13 cellular contexts compared by ENCODE assay signal in the genomic region with DNA sequence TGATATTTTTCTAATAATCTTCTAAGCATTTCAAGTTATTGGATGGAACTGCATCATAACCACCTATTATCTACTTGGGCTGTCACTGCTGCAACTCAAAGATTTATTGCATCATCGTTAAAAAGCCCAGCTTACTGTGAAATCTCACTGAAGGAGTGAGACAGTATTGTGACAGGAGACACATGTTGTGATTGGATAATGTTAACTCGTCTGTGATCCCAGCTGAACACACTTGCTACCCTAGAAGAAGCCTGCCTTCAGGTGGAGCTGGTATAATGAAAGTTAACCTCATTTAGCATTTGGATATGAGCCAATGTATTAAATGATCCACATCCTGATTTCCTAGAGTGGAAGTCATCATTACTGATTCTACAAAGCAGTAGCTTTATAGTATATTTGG.
DNase-seq lines count a peak whose midpoint lies in the region; ATAC-seq, FAIRE-seq and TF ChIP-seq lines count a peak whose summit lies in the region.
"Had no signal": no experiment of that assay in that cellular context is flagged by ENCODE, and none has a peak within 500 bp of the region (broad histone marks: within the 10 kb centered on the region; RNA-seq: fewer than 3 reads in every experiment).

No MANE protein-coding gene starts in this region.

- H3K36me3 ChIP-seq in SK-N-MC (ENCODE audit: insufficient read depth, low read length) (no peaks in the 10 kb centered on the region), keratinocyte (ENCODE audit: control insufficient read depth in 2 of 2, extremely low read depth in 1 of 2, insufficient read depth in 2 of 2, low read length in 2 of 2) (no peaks in the 10 kb centered on the region), stomach (peaks cover 0 to 8% (median 2%) of the 10 kb centered on the region in 4 donors)

- FAIRE-seq in keratinocyte (lab: Jason Lieb, UNC): peak; percentile 39
- FAIRE-seq: GM18507 had no signal

- H3K4me1 ChIP-seq in keratinocyte (ENCODE audit: control insufficient read depth, extremely low read depth, insufficient read depth, low read length): no peaks in the 10 kb centered on the region
- no peaks in the 10 kb centered on the region for H3K4me1 ChIP-seq in stomach

- intact Hi-C loops in stomach (cut with DNase I; ENCODE audit: low total_unique reads): no loop called here

- no peaks in the 10 kb centered on the region for H3K4me1 Mint-ChIP-seq in activated CD8-positive, alpha-beta memory T cell treated with anti-CD3 and anti-CD28 coated beads, Interleukin-2, amount 10 ng/mL, durations not matched to agents 7 days and 5 days
- H3K4me1 Mint-ChIP-seq: stimulated activated effector memory CD8-positive, alpha-beta T cell treated with anti-CD3 and anti-CD28 coated beads, Interleukin-12 subunit alpha, Interleukin-12 subunit beta, amount 100 ng/mL, for 72 hours had no signal

- TF ChIP-seq EP300 in stomach (IDR thresholded peaks at IDR 0.05): no peak

- no peak overlapping the region for H2AFZ ChIP-seq in keratinocyte (ENCODE audit: control insufficient read depth, low read length)

- peaks cover 14% of the 10 kb centered on the region for H3K9me3 Mint-ChIP-seq in activated CD8-positive, alpha-beta memory T cell treated with anti-CD3 and anti-CD28 coated beads, Interleukin-2, amount 10 ng/mL, durations not matched to agents 7 days and 5 days (ENCODE audit: low read depth)

- H3K9ac ChIP-seq in SK-N-MC (ENCODE audit: insufficient read length) (no peak overlapping the region), keratinocyte (ENCODE audit: control insufficient read depth, extremely low read depth, insufficient read depth, low read length) (no peak overlapping the region)

- H3K27me3 Mint-ChIP-seq in activated CD8-positive, alpha-beta memory T cell treated with anti-CD3 and anti-CD28 coated beads, Interleukin-2, amount 10 ng/mL, durations not matched to agents 7 days and 5 days: no peaks in the 10 kb centered on the region

- whole genome bisulfite sequencing in stomach, 5 donors: 73 to 91% (median 74%) methylated on average over 2 of the region's 2 CpGs

- no peak for TF ChIP-seq CTCF in keratinocyte (optimal IDR thresholded peaks at IDR 0.05 in 1 of 3, IDR thresholded peaks at IDR 0.05 in 1 of 3, conservative IDR thresholded peaks at IDR 0.05 in 1 of 3; ENCODE audit: extremely low read depth in 1 of 3, insufficient read depth in 2 of 3, low read length in 3 of 3)
- TF ChIP-seq CTCF in stomach (IDR thresholded peaks at IDR 0.05): no peak

- H3K36me3 Mint-ChIP-seq in activated CD8-positive, alpha-beta memory T cell treated with anti-CD3 and anti-CD28 coated beads, Interleukin-2, amount 10 ng/mL, durations not matched to agents 7 days and 5 days: peaks cover 28% of the 10 kb centered on the region
- H3K36me3 Mint-ChIP-seq: stimulated activated effector memory CD8-positive, alpha-beta T cell treated with anti-CD3 and anti-CD28 coated beads, Interleukin-12 subunit alpha, Interleukin-12 subunit beta, amount 100 ng/mL, for 72 hours had no signal

- H3K27ac ChIP-seq in SK-N-MC (peak overlapping the region; percentile 11; the same call in 1 of the 2 replicates), keratinocyte (ENCODE audit: control insufficient read depth, insufficient read depth, low read length) (no peak overlapping the region), stomach (no peak overlapping the region)

- dilution Hi-C loops in keratinocyte (cut with MboI; ENCODE audit: extremely low pct_ligation_motif_present, low sequenced_read_pairs): no loop called here

- no peaks in the 10 kb centered on the region for H3K9me1 ChIP-seq in keratinocyte (ENCODE audit: control insufficient read depth, extremely low read depth, insufficient read depth, low read length)

- no peak overlapping the region for H3K4me3 Mint-ChIP-seq in activated CD8-positive, alpha-beta memory T cell treated with anti-CD3 and anti-CD28 coated beads, Interleukin-2, amount 10 ng/mL, durations not matched to agents 7 days and 5 days
- H3K4me3 Mint-ChIP-seq: stimulated activated effector memory CD8-positive, alpha-beta T cell treated with anti-CD3 and anti-CD28 coated beads, Interleukin-12 subunit alpha, Interleukin-12 subunit beta, amount 100 ng/mL, for 72 hours; T-helper 1 cell treated with Interleukin-12 subunit alpha and Interleukin-12 subunit beta and Interleukin-4 antibody, amounts not matched to agents 30 μg/mL and 1 μg/mL, for 36 hours had no signal

- peaks cover 10% of the 10 kb centered on the region for H3K9me3 ChIP-seq in SK-N-MC (ENCODE audit: low read depth, low read length)
- peaks cover 3% of the 10 kb centered on the region for H3K9me3 ChIP-seq in keratinocyte (ENCODE audit: control insufficient read depth, low read depth, low read length)
- H3K9me3 ChIP-seq in stomach: peaks cover 5 to 29% (median 21%) of the 10 kb centered on the region in 4 donors

- no peaks in the 10 kb centered on the region for H4K20me1 ChIP-seq in keratinocyte (ENCODE audit: control insufficient read depth, extremely low read depth, insufficient read depth, low read length)

- no peak for TF ChIP-seq POLR2A in stomach (IDR thresholded peaks at IDR 0.05)

- CTCF ChIA-PET in activated CD8-positive, alpha-beta memory T cell treated with anti-CD3 and anti-CD28 coated beads, Interleukin-2, amount 10 ng/mL, durations not matched to agents 7 days and 5 days (lab: Charles Lee): no interaction called here

- no peak overlapping the region for H3K4me2 ChIP-seq in keratinocyte (ENCODE audit: control insufficient read depth, extremely low read depth, insufficient read depth, low read depth, low read length)

- H3K4me3 ChIP-seq in SK-N-MC: no peak overlapping the region
- no peak overlapping the region for H3K4me3 ChIP-seq in keratinocyte (ENCODE audit: control insufficient read depth in 2 of 3, extremely low read depth in 1 of 3, insufficient read depth in 2 of 3, low read depth in 1 of 3, low read length in 3 of 3)
- H3K4me3 ChIP-seq in stomach: no peak overlapping the region

- DNase-seq in SIG-M5 treated with dmso at 0.1 percent for 504 hours (lab: John Stamatoyannopoulos, UW; ENCODE audit: unreplicated experiment): peak; percentile 10
- DNase-seq in SIG-M5 (lab: John Stamatoyannopoulos, UW): no peak
- DNase-seq in NCI-H1105 (lab: John Stamatoyannopoulos, UW): peak; percentile 32
- peak; percentile 28 for DNase-seq in SK-N-MC (ENCODE audit: low read depth, low spot score)
- no peak for DNase-seq in keratinocyte (ENCODE audit: low read depth, low spot score)
- DNase-seq in activated CD8-positive, alpha-beta memory T cell treated with anti-CD3 and anti-CD28 coated beads, Interleukin-2, amount 10 ng/mL, durations not matched to agents 7 days and 5 days: no peak
- no peak for DNase-seq in stomach
- DNase-seq in pons (ENCODE audit: low spot score): no peak
- DNase-seq: activated naive CD4-positive, alpha-beta T cell treated with Interleukin-2 at 50 U/mL for 16 hours; NCI-H526 treated with DMSO at 0.1 percent for 48 hours had no signal

- no peak overlapping the region for H3K27ac Mint-ChIP-seq in activated CD8-positive, alpha-beta memory T cell treated with anti-CD3 and anti-CD28 coated beads, Interleukin-2, amount 10 ng/mL, durations not matched to agents 7 days and 5 days
- H3K27ac Mint-ChIP-seq: stimulated activated effector memory CD8-positive, alpha-beta T cell treated with anti-CD3 and anti-CD28 coated beads, Interleukin-12 subunit alpha, Interleukin-12 subunit beta, amount 100 ng/mL, for 72 hours; T-helper 1 cell treated with Interleukin-12 subunit alpha and Interleukin-12 subunit beta and Interleukin-4 antibody, amounts not matched to agents 30 μg/mL and 1 μg/mL, for 36 hours had no signal

- no peaks in the 10 kb centered on the region for H3K79me2 ChIP-seq in keratinocyte (ENCODE audit: control insufficient read depth, insufficient read depth, low read length)

- H3K27me3 ChIP-seq in keratinocyte (ENCODE audit: control insufficient read depth, extremely low read depth, insufficient read depth, low read length): no peaks in the 10 kb centered on the region
- H3K27me3 ChIP-seq in stomach: no peaks in the 10 kb centered on the region

- no peak for ATAC-seq in activated CD8-positive, alpha-beta memory T cell treated with anti-CD3 and anti-CD28 coated beads, Interleukin-2, amount 10 ng/mL, durations not matched to agents 7 days and 5 days
- ATAC-seq: stimulated activated effector memory CD8-positive, alpha-beta T cell treated with anti-CD3 and anti-CD28 coated beads, Interleukin-12 subunit alpha, Interleukin-12 subunit beta, amount 100 ng/mL, for 72 hours had no signal

Comparison
In these comparisons a context has a peak if more than half of its experiments do, and no peak if none do; other contexts are left out.
1. DNase-seq: peak in SIG-M5 treated with dmso at 0.1 percent for 504 hours (single experiment), NCI-H1105 (single experiment) and SK-N-MC (single experiment); none in SIG-M5 (single experiment), keratinocyte (single experiment), activated CD8-positive, alpha-beta memory T cell treated with anti-CD3 and anti-CD28 coated beads, Interleukin-2, amount 10 ng/mL, durations not matched to agents 7 days and 5 days (single experiment), stomach (single experiment) and pons (single experiment).